Comparison of ENCODE assay signal across 8 cellular contexts in the genomic region with DNA sequence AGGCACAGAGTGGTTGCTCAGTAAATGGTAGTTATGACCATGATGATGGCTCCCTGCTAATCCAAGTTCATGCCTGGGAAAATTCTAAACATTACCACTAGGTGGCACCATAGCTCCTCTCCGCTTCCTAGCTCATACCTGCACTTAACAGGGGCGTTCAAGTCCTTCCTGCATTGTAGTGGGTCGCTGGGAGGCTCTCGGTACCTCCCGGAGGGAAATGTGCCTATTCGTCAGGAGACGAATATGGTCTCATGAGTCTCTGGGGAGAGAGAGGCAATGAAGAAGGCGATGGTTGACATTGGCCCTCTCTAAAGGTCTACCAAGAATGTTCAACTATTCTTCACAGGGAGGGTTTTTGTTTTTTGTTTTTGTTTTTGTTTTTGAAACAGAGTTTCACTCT. TPM values are rescaled to one million over a fixed set of nuclear protein-coding genes. Genes with fewer than 3 reads are reported as not detected.
DNase-seq lines count a peak whose midpoint lies in the region; ATAC-seq and TF ChIP-seq lines count a peak whose summit lies in the region.

No MANE protein-coding gene starts in this region.

- peak; percentile 80 for ATAC-seq in HG03342 (IDR thresholded peaks at IDR 0.05; ENCODE audit: unreplicated experiment)
- peak; percentile 83 for ATAC-seq in stimulated activated effector memory CD8-positive, alpha-beta T cell treated with anti-CD3 and anti-CD28 coated beads, Interleukin-12 subunit alpha, Interleukin-12 subunit beta, amount 100 ng/mL, for 72 hours

- H3K4me3 ChIP-seq in dorsolateral prefrontal cortex, result no peak overlapping the region

- no peaks in the 10 kb centered on the region for H3K27me3 ChIP-seq in dorsolateral prefrontal cortex

- peaks cover 5% of the 10 kb centered on the region for H3K4me1 Mint-ChIP-seq in stimulated activated effector memory CD8-positive, alpha-beta T cell treated with anti-CD3 and anti-CD28 coated beads, Interleukin-12 subunit alpha, Interleukin-12 subunit beta, amount 100 ng/mL, for 72 hours

- H3K9me3 Mint-ChIP-seq in stimulated activated effector memory CD8-positive, alpha-beta T cell treated with anti-CD3 and anti-CD28 coated beads, Interleukin-12 subunit alpha, Interleukin-12 subunit beta, amount 100 ng/mL, for 72 hours, result no peaks in the 10 kb centered on the region

- DNase-seq in NCI-H524 (lab: John Stamatoyannopoulos, UW), result peak; percentile 65 to 91
- peak; percentile 30 for DNase-seq in activated CD4-positive, alpha-beta T cell treated with anti-CD3 and anti-CD28 coated beads for 1 hour
- peak in 2 of 10 donors; percentile 55 to 67 for DNase-seq in dorsolateral prefrontal cortex
- peak; percentile 71 to 83 for DNase-seq in lung microvascular endothelial cell (ENCODE audit: low read depth in 2 of 2)
- peak; percentile 55 to 83 for DNase-seq in stimulated activated effector memory CD8-positive, alpha-beta T cell treated with anti-CD3 and anti-CD28 coated beads, Interleukin-12 subunit alpha, Interleukin-12 subunit beta, amount 100 ng/mL, for 72 hours (ENCODE audit: low spot score in 2 of 2)

- intact Hi-C loops in dorsolateral prefrontal cortex (cut with DNase I), result no loop called here

- no peak overlapping the region for H3K27ac Mint-ChIP-seq in stimulated activated effector memory CD8-positive, alpha-beta T cell treated with anti-CD3 and anti-CD28 coated beads, Interleukin-12 subunit alpha, Interleukin-12 subunit beta, amount 100 ng/mL, for 72 hours

- no peaks in the 10 kb centered on the region for H3K36me3 Mint-ChIP-seq in stimulated activated effector memory CD8-positive, alpha-beta T cell treated with anti-CD3 and anti-CD28 coated beads, Interleukin-12 subunit alpha, Interleukin-12 subunit beta, amount 100 ng/mL, for 72 hours

- H3K4me3 Mint-ChIP-seq in stimulated activated effector memory CD8-positive, alpha-beta T cell treated with anti-CD3 and anti-CD28 coated beads, Interleukin-12 subunit alpha, Interleukin-12 subunit beta, amount 100 ng/mL, for 72 hours, result no peak overlapping the region

- H3K27ac ChIP-seq in 22Rv1 (no peak overlapping the region), dorsolateral prefrontal cortex (no peak overlapping the region)

- peak; percentile 91 for TF ChIP-seq CTCF in 22Rv1 (IDR thresholded peaks at IDR 0.05)
- peak; percentile 93 for TF ChIP-seq CTCF in GM12873 (IDR thresholded peaks at IDR 0.05; ENCODE audit: insufficient read depth, low read depth, low read length, missing control alignments)
- TF ChIP-seq CTCF in dorsolateral prefrontal cortex (IDR thresholded peaks at IDR 0.05 in 54 of 56, conservative IDR thresholded peaks at IDR 0.05 in 2 of 56; ENCODE audit: low read depth in 1 of 56, partially characterized antibody in 56 of 56), result peak; percentile 78 to 93 (median 88)

RNA-seq across cellular contexts. Expression of gene MESP1, which starts 10.9 kb away (rescaled TPM):
- total RNA-seq in dorsolateral prefrontal cortex (10 to 100 TPM in 94 of 120 experiments, 1 to 10 TPM in 26; 5.5 to 23.3 (median 13.3) TPM), lung microvascular endothelial cell (under 0.01 and 0.22 TPM in 2 replicates)

RNA-seq across cellular contexts. Expression of gene MESP2, which starts 36.0 kb away (rescaled TPM):
- total RNA-seq in dorsolateral prefrontal cortex, result 1 to 10 TPM in 41 of 120 experiments, under 1 TPM in 62, not detected in 17; 0.29 to 2.1 (median 0.92) TPM
- not detected in 2 replicates for total RNA-seq in lung microvascular endothelial cell

RNA-seq across cellular contexts. Expression of gene WDR93, which starts 49.5 kb away (rescaled TPM):
- total RNA-seq in dorsolateral prefrontal cortex (1 to 10 TPM in 6 of 120 experiments, under 1 TPM in 94, not detected in 20; 0.22 to 1.7 (median 0.50) TPM), lung microvascular endothelial cell (not detected in 2 replicates)

RNA-seq across cellular contexts. Expression of gene PEX11A, which starts 49.6 kb away (rescaled TPM):
- total RNA-seq in dorsolateral prefrontal cortex (10 to 100 TPM in 95 of 120 experiments, 1 to 10 TPM in 25; 6.9 to 22.1 (median 12.1) TPM), lung microvascular endothelial cell (3.7 and 3.8 TPM in 2 replicates)
